Comparison of ENCODE assay signal across 22 cellular contexts in genomic region chr11:23732026-23732425, GRCh38.
DNase-seq lines count a peak whose midpoint lies in the region; ATAC-seq, FAIRE-seq and TF ChIP-seq lines count a peak whose summit lies in the region.
"Had no signal": no experiment of that assay in that cellular context is flagged by ENCODE, and none has a peak within 500 bp of the region (broad histone marks: within the 10 kb centered on the region; RNA-seq: fewer than 3 reads in every experiment).

No MANE protein-coding gene starts in this region.

- no peak for TF ChIP-seq EP300 in A549 (IDR thresholded peaks at IDR 0.05)

- no peak for TF ChIP-seq POLR2A in A549 (IDR thresholded peaks at IDR 0.05; ENCODE audit: low read length)

- H2BK5ac ChIP-seq in mesendoderm (ENCODE audit: low read length): no peak overlapping the region

- H3K36me3 ChIP-seq in mesendoderm (ENCODE audit: control insufficient read depth, insufficient read depth, low read length): no peaks in the 10 kb centered on the region
- H3K36me3 ChIP-seq: cardiac muscle cell, prostate gland, tibial artery had no signal

- no peak for ATAC-seq in A549
- ATAC-seq: esophagus mucosa; naive thymus-derived CD8-positive, alpha-beta T cell; stimulated activated naive B cell treated with anti-CD40 and anti-IgM and Interleukin-4, amounts not matched to agents 10 μg/mL and 1 μg/mL and 100 μg/mL, for 72 hours had no signal

- no peaks in the 10 kb centered on the region for H3K9me3 ChIP-seq in A549
- H3K9me3 ChIP-seq: prostate gland, tibial artery had no signal

- no peak overlapping the region for H2BK120ac ChIP-seq in mesendoderm (ENCODE audit: low read depth, low read length)

- H3K18ac ChIP-seq in mesendoderm (ENCODE audit: low read length): no peak overlapping the region

- no peak overlapping the region for H4K8ac ChIP-seq in mesendoderm (ENCODE audit: low read depth, low read length)

- H3K27ac ChIP-seq in A549 (peak overlapping the region in 1 of 2 experiments; percentile 55; a peak in 1 of 6 replicates), mesendoderm (ENCODE audit: low read depth, low read length) (no peak overlapping the region)
- H3K27ac ChIP-seq: cardiac muscle cell, prostate gland, tibial artery had no signal

- no peak for FAIRE-seq in A549 (lab: Jason Lieb, UNC)

- no peaks in the 10 kb centered on the region for H3K79me1 ChIP-seq in mesendoderm (ENCODE audit: low read length)

- H3K4me2 ChIP-seq in A549: peak overlapping the region; percentile 37
- no peak overlapping the region for H3K4me2 ChIP-seq in mesendoderm (ENCODE audit: low read length)

- POLR2A ChIA-PET in A549 (lab: Yijun Ruan, JAX): no interaction called here

- no peaks in the 10 kb centered on the region for H3K27me3 ChIP-seq in mesendoderm (ENCODE audit: insufficient read depth, low read length, poor library complexity)
- H3K27me3 ChIP-seq: cardiac muscle cell, tibial artery had no signal

- H3K23ac ChIP-seq in mesendoderm (ENCODE audit: low read length): no peak overlapping the region

- no peak overlapping the region for H3K4ac ChIP-seq in mesendoderm (ENCODE audit: low read depth, low read length)

- CTCF ChIA-PET in A549 (lab: Yijun Ruan, JAX): no interaction called here

- TF ChIP-seq RAD21 in A549 (conservative IDR thresholded peaks at IDR 0.05 in 1 of 2, IDR thresholded peaks at IDR 0.05 in 1 of 2): no peak

- H3K4me1 ChIP-seq in A549: peaks cover 3% of the 10 kb centered on the region; the same call in 1 of the 3 replicates
- H3K4me1 ChIP-seq in mesendoderm (ENCODE audit: control insufficient read depth, low read depth, low read length): no peaks in the 10 kb centered on the region
- H3K4me1 ChIP-seq: prostate gland, tibial artery had no signal

- TF ChIP-seq CTCF in A549 (IDR thresholded peaks at IDR 0.05): no peak

- no peak overlapping the region for H3K56ac ChIP-seq in mesendoderm (ENCODE audit: low read length)

- no peak overlapping the region for H2AK5ac ChIP-seq in mesendoderm (ENCODE audit: low read length)

- no peaks in the 10 kb centered on the region for H3K79me2 ChIP-seq in mesendoderm (ENCODE audit: control insufficient read depth, insufficient read depth, low read length)

- H3K9ac ChIP-seq in mesendoderm (ENCODE audit: low read length): no peak overlapping the region

- H2BK15ac ChIP-seq in mesendoderm (replicated peaks; ENCODE audit: low read depth): no peak overlapping the region

- no peak overlapping the region for H3K4me3 ChIP-seq in A549
- H3K4me3 ChIP-seq in mesendoderm (ENCODE audit: low read length): no peak overlapping the region
- H3K4me3 ChIP-seq: cardiac muscle cell, prostate gland, tibial artery had no signal

- WGBS in A549 (ENCODE audit: missing lambda C conversion rate): 21% methylated on average over 7 of the region's 7 CpGs
- WGBS in mesendoderm (ENCODE audit: extremely low coverage, insufficient coverage, low lambda C conversion rate): no CpG with 5 or more reads among the region's 7 CpGs

- DNase-seq in A549 (ENCODE audit: low read depth in 1 of 2, low spot score in 1 of 2) (peak in 1 of 2 experiments; percentile 10), HT1080 (ENCODE audit: low read depth) (peak; percentile 19), brain pericyte (ENCODE audit: low read depth, low spot score) (peak; percentile 41), mesendoderm (peak; percentile 47), A172 (ENCODE audit: low spot score) (no peak), amniotic stem cell (lab: John Stamatoyannopoulos, UW) (no peak), HK-2 (ENCODE audit: unreplicated experiment) (no peak), CD1c-positive myeloid dendritic cell (ENCODE audit: extremely low spot score) (no peak)
- DNase-seq: activated B cell treated with CpG ODN at 0.5 μM for 24 hours; activated naive CD8-positive, alpha-beta T cell treated with anti-CD3 and anti-CD28 coated beads for 36 hours; CD4-positive, alpha-beta memory T cell; GOT3; immature natural killer cell; Kasumi-1; naive thymus-derived CD8-positive, alpha-beta T cell; NCI-H1105 treated with DMSO at 0.1 percent for 48 hours; SHP77 treated with DMSO at 0.1 percent for 48 hours; stimulated activated naive B cell treated with anti-CD40 and anti-IgM and Interleukin-4, amounts not matched to agents 10 μg/mL and 1 μg/mL and 100 μg/mL, for 72 hours; tibial artery had no signal

- no peak overlapping the region for H4K5ac ChIP-seq in mesendoderm (ENCODE audit: low read length)

TF ChIP-seq in A549, 52 proteins besides CTCF, POLR2A, EP300 and RAD21:
- no peak for TF ChIP-seq E2F6 (IDR thresholded peaks at IDR 0.05; ENCODE audit: borderline replicate concordance, low read depth)
- no peak for TF ChIP-seq FOSL2 (IDR thresholded peaks at IDR 0.05)
- no peak for TF ChIP-seq FOSL2 (CRISPR knock-in tag; IDR thresholded peaks at IDR 0.05)

Comparison
In these comparisons a context has a peak if more than half of its experiments do, and no peak if none do; other contexts are left out.
1. DNase-seq: peak in HT1080 (single experiment), brain pericyte (single experiment) and mesendoderm (single experiment); none in A172 (single experiment), amniotic stem cell (single experiment), HK-2 (single experiment) and CD1c-positive myeloid dendritic cell (single experiment).